In genomic region chr7:76330245-76330644, GRCh38 we compare ENCODE assay signal across 1 cellular context.
TF ChIP-seq lines count a peak whose summit lies in the region.

No MANE protein-coding gene starts in this region.

TF ChIP-seq in WTC11, 78 proteins besides CTCF, POLR2A, EP300 and RAD21 (continued from another document):
- TF ChIP-seq ZSCAN18 (CRISPR knock-in tag; IDR thresholded peaks at IDR 0.05) (no peak), ZNF317 (CRISPR knock-in tag; IDR thresholded peaks at IDR 0.05; ENCODE audit: borderline replicate concordance, low read depth) (no peak), NFATC4 (CRISPR knock-in tag; IDR thresholded peaks at IDR 0.05) (no peak), NR3C1 (CRISPR knock-in tag; conservative IDR thresholded peaks at IDR 0.05; ENCODE audit: low read depth) (no peak), HMGA2 (CRISPR knock-in tag; IDR thresholded peaks at IDR 0.05) (no peak), TEAD4 (CRISPR knock-in tag; IDR thresholded peaks at IDR 0.05) (no peak), SP1 (CRISPR knock-in tag; conservative IDR thresholded peaks at IDR 0.05) (no peak), NFYB (CRISPR knock-in tag; conservative IDR thresholded peaks at IDR 0.05; ENCODE audit: low read depth) (no peak), ZMAT4 (CRISPR knock-in tag; IDR thresholded peaks at IDR 0.05) (no peak)
